25 cellular contexts compared by ENCODE assay signal in genomic region chr9:14654932-14655331, GRCh38. TPM values are rescaled to one million over a fixed set of nuclear protein-coding genes. Genes with fewer than 3 reads are reported as not detected.
DNase-seq lines count a peak whose midpoint lies in the region; ATAC-seq, FAIRE-seq and TF ChIP-seq lines count a peak whose summit lies in the region.
"Had no signal": no experiment of that assay in that cellular context is flagged by ENCODE, and none has a peak within 500 bp of the region (broad histone marks: within the 10 kb centered on the region; RNA-seq: fewer than 3 reads in every experiment).

No MANE protein-coding gene starts in this region.

- no peak for FAIRE-seq in K562 (lab: Jason Lieb, UNC)
- FAIRE-seq: bronchial epithelial cell, H54 had no signal

- CTCF ChIA-PET in K562 (lab: Yijun Ruan, JAX; ENCODE audit: low intra/inter-chr PET ratio), result no interaction called here

- intact Hi-C loops in K562 (cut with micrococcal nuclease), result no loop called here

- no peaks in the 10 kb centered on the region for H4K20me1 ChIP-seq in K562 (replicated peaks; ENCODE audit: control insufficient read depth, insufficient read depth, low read length)

- no peak overlapping the region for H3K56ac ChIP-seq in mesendoderm (ENCODE audit: low read length)

- DNase-seq in NCI-H2227 treated with DMSO at 0.1 percent for 48 hours (lab: John Stamatoyannopoulos, UW), result peak; percentile 3
- no peak for DNase-seq in NCI-H2227 (lab: John Stamatoyannopoulos, UW; ENCODE audit: unreplicated experiment)
- DNase-seq in NCI-H446 treated with DMSO at 0.1 percent for 48 hours (lab: John Stamatoyannopoulos, UW), result peak; percentile 96
- no peak for DNase-seq in K562 (ENCODE audit: extremely low read depth in 1 of 4, low spot score in 3 of 4)
- DNase-seq in mesendoderm, result peak; percentile 16
- no peak for DNase-seq in HUDEP-2 (lab: John Stamatoyannopoulos, UW; ENCODE audit: unreplicated experiment in 76 of 76)
- DNase-seq in DMS53 treated with DMSO at 0.1 percent for 48 hours (lab: John Stamatoyannopoulos, UW; ENCODE audit: unreplicated experiment), result no peak
- DNase-seq: activated naive CD4-positive, alpha-beta T cell treated with Interleukin-2 at 50 U/mL for 16 hours; activated T-cell treated with anti-CD3 and anti-CD28 coated beads, Interleukin-2, amount 50 U/mL, for 24 hours; amniotic stem cell; cortex of kidney; Karpas-422; NCI-H1105 treated with DMSO at 0.1 percent for 48 hours; NCI-H2081; NCI-H510A treated with DMSO at 0.1 percent for 48 hours; NK-92 treated with Interleukin-12 subunit alpha and Interleukin-12 subunit beta, amount 100 ng/mL, for 24 hours; Peyer's patch; psoas muscle; substantia nigra; T-cell had no signal

- no peak overlapping the region for H2BK15ac ChIP-seq in mesendoderm (replicated peaks; ENCODE audit: low read depth)

- H3K4me2 ChIP-seq in K562 (ENCODE audit: insufficient read depth, low read length) (no peak overlapping the region), mesendoderm (ENCODE audit: low read length) (no peak overlapping the region)

- no peaks in the 10 kb centered on the region; the same call in 1 of the 2 replicates for H3K9me3 ChIP-seq in K562 (replicated peaks; ENCODE audit: control insufficient read depth, insufficient read depth, low read depth, low read length)

- H3K27ac ChIP-seq in K562 (ENCODE audit: extremely low read depth, low read depth, low read length) (no peak overlapping the region), mesendoderm (ENCODE audit: low read depth, low read length) (no peak overlapping the region)
- H3K27ac ChIP-seq: neutrophil, Peyer's patch, psoas muscle had no signal

- H3K4me3 ChIP-seq in K562 (no peak overlapping the region), mesendoderm (ENCODE audit: low read length) (no peak overlapping the region)
- H3K4me3 ChIP-seq: lung, Peyer's patch, psoas muscle had no signal

- POLR2A ChIA-PET in K562 (lab: Yijun Ruan, JAX), result no interaction called here

- H2AFZ ChIP-seq in K562 (ENCODE audit: low read depth, low read length), result no peak overlapping the region

- H3K4ac ChIP-seq in mesendoderm (ENCODE audit: low read depth, low read length), result no peak overlapping the region

- H3K36me3 ChIP-seq in K562 (ENCODE audit: control insufficient read depth, insufficient read depth, low read length) (no peaks in the 10 kb centered on the region), mesendoderm (ENCODE audit: control insufficient read depth, insufficient read depth, low read length) (no peaks in the 10 kb centered on the region)
- H3K36me3 ChIP-seq: neutrophil had no signal

- H3K79me2 ChIP-seq in K562 (ENCODE audit: control insufficient read depth, insufficient read depth, low read length), result no peaks in the 10 kb centered on the region
- H3K79me2 ChIP-seq in mesendoderm (ENCODE audit: control insufficient read depth, insufficient read depth, low read length), result no peaks in the 10 kb centered on the region

- no peak for TF ChIP-seq POLR2A in K562 (conservative IDR thresholded peaks at IDR 0.05)

- no peaks in the 10 kb centered on the region for H3K9me1 ChIP-seq in K562 (ENCODE audit: control insufficient read depth, insufficient read depth, low read length)

- in situ Hi-C loops in K562 (cut with MboI), result loop anchor here (5.0 to 25.0 kb wide), 2 partner anchors 188 to 482 kb away; no protein-coding TSS in a partner anchor

- H4K8ac ChIP-seq in mesendoderm (ENCODE audit: low read depth, low read length), result no peak overlapping the region

- no peak overlapping the region for H2BK120ac ChIP-seq in mesendoderm (ENCODE audit: low read depth, low read length)

- H3K18ac ChIP-seq in mesendoderm (ENCODE audit: low read length), result no peak overlapping the region

- H3K23ac ChIP-seq in mesendoderm (ENCODE audit: low read length), result no peak overlapping the region

- H3K9ac ChIP-seq in K562 (ENCODE audit: insufficient read depth in 1 of 2, low read depth in 2 of 2, low read length in 2 of 2), result no peak overlapping the region
- no peak overlapping the region for H3K9ac ChIP-seq in mesendoderm (ENCODE audit: low read length)

- 22% methylated on average over 1 of the region's 1 CpG for WGBS in K562 (ENCODE audit: insufficient coverage, low coverage, missing lambda C conversion rate)
- WGBS in mesendoderm (ENCODE audit: extremely low coverage, insufficient coverage, low lambda C conversion rate), result no CpG with 5 or more reads among the region's 1 CpG

- H2BK5ac ChIP-seq in mesendoderm (ENCODE audit: low read length), result no peak overlapping the region

- no peaks in the 10 kb centered on the region for H3K4me1 ChIP-seq in K562 (replicated peaks in 1 of 2; ENCODE audit: control insufficient read depth in 2 of 2, insufficient read depth in 2 of 2, low read length in 2 of 2)
- H3K4me1 ChIP-seq in mesendoderm (ENCODE audit: control insufficient read depth, low read depth, low read length), result no peaks in the 10 kb centered on the region
- H3K4me1 ChIP-seq: Peyer's patch, psoas muscle had no signal

- H4K5ac ChIP-seq in mesendoderm (ENCODE audit: low read length), result no peak overlapping the region

- no peaks in the 10 kb centered on the region for H3K79me1 ChIP-seq in mesendoderm (ENCODE audit: low read length)

- no TSS peak for BruUV-seq in K562 (replicated peaks; lab: Mats Ljungman, UMichigan)

- TF ChIP-seq RAD21 in K562 (CRISPR knock-in tag; conservative IDR thresholded peaks at IDR 0.05 in 1 of 2, IDR thresholded peaks at IDR 0.05 in 1 of 2), result 0 out of 4 replicates have a peak, but pooled peaks of 1 of the 2 experiments have one; percentile 24

- ATAC-seq in K562, result no peak
- ATAC-seq in GM21576 (IDR thresholded peaks at IDR 0.05; ENCODE audit: unreplicated experiment), result no peak
- ATAC-seq: psoas muscle, T-cell had no signal

- no peak overlapping the region for H2AK5ac ChIP-seq in mesendoderm (ENCODE audit: low read length)

- TF ChIP-seq EP300 in K562 (IDR thresholded peaks at IDR 0.05; ENCODE audit: low read length), result no peak

- H3K27me3 ChIP-seq in K562 (ENCODE audit: control insufficient read depth in 2 of 2, insufficient read depth in 2 of 2, low read length in 2 of 2), result no peaks in the 10 kb centered on the region
- no peaks in the 10 kb centered on the region for H3K27me3 ChIP-seq in mesendoderm (ENCODE audit: insufficient read depth, low read length, poor library complexity)
- H3K27me3 ChIP-seq: neutrophil, Peyer's patch had no signal

- TF ChIP-seq CTCF in K562 (IDR thresholded peaks at IDR 0.05 in 2 of 3, conservative IDR thresholded peaks at IDR 0.05 in 1 of 3; ENCODE audit: insufficient read depth in 2 of 3, low read depth in 1 of 3, low read length in 3 of 3), result no peak

TF ChIP-seq in K562, 482 proteins besides CTCF, POLR2A, EP300 and RAD21 (continues in another document):
- TF ChIP-seq BDP1 (IDR thresholded peaks at IDR 0.05; ENCODE audit: insufficient read depth, insufficient read length) (no peak), MYBL2 (IDR thresholded peaks at IDR 0.05; ENCODE audit: low read depth) (peak; percentile 16; the same call in 1 of the 2 replicates), MYBL2 (CRISPR knock-in tag; IDR thresholded peaks at IDR 0.05; ENCODE audit: borderline replicate concordance) (no peak), CHAMP1 (IDR thresholded peaks at IDR 0.05) (peak; percentile 69), TRIM24 (IDR thresholded peaks at IDR 0.05) (peak in 1 of 2 experiments; percentile 79; a peak in 2 of 4 replicates), TRIM28 (IDR thresholded peaks at IDR 0.05) (peak; percentile 98), SAP30 (IDR thresholded peaks at IDR 0.05; ENCODE audit: borderline replicate concordance, insufficient read depth, low read depth, low read length, poor library complexity, severe bottlenecking) (no peak), ATF7 (IDR thresholded peaks at IDR 0.05) (no peak), EHMT2 (IDR thresholded peaks at IDR 0.05) (0 out of 2 replicates have a peak, but pooled peaks have one; percentile 36), ARID1B (IDR thresholded peaks at IDR 0.05) (0 out of 2 replicates have a peak, but pooled peaks have one; percentile 8), CC2D1A (IDR thresholded peaks at IDR 0.05) (peak; percentile 30; the same call in 1 of the 2 replicates)

RNA-seq across cellular contexts. Expression of gene ZDHHC21, which starts 38.3 kb away (rescaled TPM):
- total RNA-seq in K562 (2011; cell fraction: chromatin; rRNA removed; ENCODE audit: low replicate concordance), result 1.2 and 6.2 TPM in 2 replicates
- total RNA-seq in K562 (2011; cell fraction: nucleolus; rRNA removed), result 0.33 and 0.66 TPM in 2 replicates
- total RNA-seq in K562 (2011; cell fraction: nucleoplasm; rRNA removed), result 2.6 and 6.1 TPM in 2 replicates
- 0.53 and 0.64 TPM in 2 replicates for total RNA-seq in K562 (2014; rRNA removed)
- total RNA-seq in K562 (2014; rRNA removed; fragmentation: Illumina TruSeq; extraction: Trizol), result 1.0 and 1.7 TPM in 2 replicates
- total RNA-seq in K562 (2015; rRNA removed; fragmentation: Illumina TruSeq; extraction: Trizol), result 1.2 and 1.4 TPM in 2 replicates
- 0.72 and 1.5 TPM in 2 replicates for total RNA-seq in K562 (2021)
- 0.51 and 1.9 TPM in 2 replicates for polyA plus RNA-seq in K562 (2011; rRNA removed)
- 0.15 and 0.16 TPM in 2 replicates for polyA plus RNA-seq in K562 (2011; cell fraction: cytosol; rRNA removed)
- 1.5 and 3.2 TPM in 2 replicates for polyA plus RNA-seq in K562 (2011; cell fraction: nucleus; rRNA removed)
- 0.43 and 0.94 TPM in 2 replicates for polyA plus RNA-seq in K562 (2012)
- polyA plus RNA-seq in K562 (2014; fragmentation: Illumina TruSeq; extraction: Trizol), result 0.72 and 1.00 TPM in 2 replicates
- under 1 TPM; 0.10 to 0.31 TPM for polyA plus RNA-seq in K562 (2014; fragmentation: Nextera tagmentation; extraction: Ambion mirVana)
- polyA plus RNA-seq in K562 (2014; rRNA removed), result 0.52 and 0.59 TPM in 2 replicates
- polyA minus RNA-seq in K562 (2011; rRNA and poly(A)+ RNA removed), result 1.2 and 3.0 TPM in 2 replicates
- polyA minus RNA-seq in K562 (2011; cell fraction: cytosol; rRNA and poly(A)+ RNA removed), result 0.09 and 0.57 TPM in 2 replicates
- polyA minus RNA-seq in K562 (2011; cell fraction: nucleus; rRNA and poly(A)+ RNA removed), result 2.3 and 4.4 TPM in 2 replicates
- 4.9 TPM for polyA plus RNA-seq in mesendoderm (2013, experiment 1 of 2)
- polyA plus RNA-seq in mesendoderm (2013, experiment 2 of 2), result 5.0 TPM

Comparison
In these comparisons a context has a peak if more than half of its experiments do, and no peak if none do; other contexts are left out.
1. DNase-seq: peak in NCI-H2227 treated with DMSO at 0.1 percent for 48 hours (single experiment), NCI-H446 treated with DMSO at 0.1 percent for 48 hours (single experiment) and mesendoderm (single experiment); none in NCI-H2227 (single experiment), K562 (0 of 4), HUDEP-2 (0 of 76) and DMS53 treated with DMSO at 0.1 percent for 48 hours (single experiment).